In the genomic region with DNA sequence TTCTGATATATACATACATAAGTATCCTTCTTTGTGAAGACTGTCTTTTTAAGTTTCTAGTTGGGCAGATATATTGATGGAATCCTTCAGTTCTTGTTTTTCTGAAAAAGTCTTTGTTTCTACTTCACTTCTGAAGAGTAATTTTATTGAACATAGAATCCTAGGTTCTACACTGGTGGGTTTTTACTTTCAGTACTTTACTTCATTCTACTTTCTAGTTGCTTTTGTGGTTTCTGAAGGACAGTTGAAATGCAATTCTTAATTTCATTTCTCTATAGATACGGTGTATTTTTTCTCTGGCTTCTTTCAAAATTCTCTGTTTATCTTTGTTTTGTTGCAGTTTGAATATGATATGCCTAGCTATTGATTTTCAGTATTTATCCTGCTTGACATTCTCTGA, we compare ENCODE assay signal across 5 cellular contexts.
"Had no signal": no experiment of that assay in that cellular context is flagged by ENCODE, and none has a peak within 500 bp of the region (broad histone marks: within the 10 kb centered on the region; RNA-seq: fewer than 3 reads in every experiment).

No MANE protein-coding gene starts in this region.

- H3K27ac ChIP-seq: HL-60 had no signal

- H3K4me3 ChIP-seq: GM23338 had no signal

- ATAC-seq: GM23338, HepG2 had no signal

- H3K4me2 ChIP-seq: GM23338 had no signal

- DNase-seq: H9, KBM-7 had no signal
